Comparison of ENCODE assay signal across 14 cellular contexts in genomic region chr14:54715244-54715643, GRCh38.
A peak's percentile ranks its signal among the peaks of the same experiment; 100 is the strongest.
DNase-seq lines count a peak whose midpoint lies in the region; ATAC-seq and TF ChIP-seq lines count a peak whose summit lies in the region.
"Had no signal": no experiment of that assay in that cellular context is flagged by ENCODE, and none has a peak within 500 bp of the region (broad histone marks: within the 10 kb centered on the region; RNA-seq: fewer than 3 reads in every experiment).

No MANE protein-coding gene starts in this region.

- peaks cover 77% of the 10 kb centered on the region for H3K4me1 ChIP-seq in psoas muscle
- no peaks in the 10 kb centered on the region for H3K4me1 ChIP-seq in mucosa of descending colon (ENCODE audit: low read depth)

- in situ Hi-C loops in G401 (cut with HindIII; ENCODE audit: low sequenced_read_pairs) = no loop called here

- CTCF ChIA-PET in BJ (lab: Yijun Ruan, JAX) = no interaction called here

- H3K36me3 ChIP-seq in BJ (ENCODE audit: control insufficient read depth, insufficient read depth, low read length) (no peaks in the 10 kb centered on the region; the same call in 1 of the 2 replicates), psoas muscle (ENCODE audit: insufficient read depth in 1 of 2, low read depth in 1 of 2) (no peaks in the 10 kb centered on the region), mucosa of descending colon (ENCODE audit: low read depth) (no peaks in the 10 kb centered on the region)

- no peak for ATAC-seq in psoas muscle
- ATAC-seq in HG03095 (IDR thresholded peaks at IDR 0.05; ENCODE audit: unreplicated experiment) = no peak
- no peak for ATAC-seq in mucosa of descending colon

- intact Hi-C loops in psoas muscle (cut with DNase I) (no loop called here), mucosa of descending colon (cut with DNase I, micrococcal nuclease) (no loop called here)

- H3K27me3 ChIP-seq in BJ (ENCODE audit: control insufficient read depth, insufficient read depth, low read length) = no peaks in the 10 kb centered on the region
- H3K27me3 ChIP-seq in psoas muscle (ENCODE audit: insufficient read depth in 3 of 3, low read length in 2 of 3) = no peaks in the 10 kb centered on the region

- H3K27ac ChIP-seq in coronary artery (peak overlapping the region; percentile 53 to 61), psoas muscle (peak overlapping the region; percentile 89)
- H3K27ac ChIP-seq: PC-9 had no signal

- H3K9me3 ChIP-seq in psoas muscle (no peaks in the 10 kb centered on the region), mucosa of descending colon (no peaks in the 10 kb centered on the region)

- 48 to 62% (median 53%) methylated on average over 4 of the region's 4 CpGs for WGBS in psoas muscle, 3 donors

- DNase-seq in BJ (ENCODE audit: low read depth) (no peak), NCI-H226 (peak; percentile 38), coronary artery (ENCODE audit: low spot score) (no peak), psoas muscle (no peak), G401 (ENCODE audit: low spot score) (no peak), mucosa of descending colon (no peak), hepatic stellate cell (ENCODE audit: low spot score) (no peak)
- DNase-seq: activated CD4-positive, alpha-beta T cell treated with anti-CD3 and anti-CD28 coated beads, Interleukin-2, amount 10 ng/mL, durations not matched to agents 24 days and 14 days; CD4-positive, alpha-beta T cell; NCI-H1092; PC-9; stimulated activated CD4-positive, alpha-beta T cell treated with anti-CD3 and anti-CD28 coated beads, Interleukin-4, amount 100 ng/mL, for 1 hour; stimulated activated naive CD4-positive, alpha-beta T cell had no signal

- POLR2A ChIA-PET in BJ (lab: Charles Lee) = no interaction called here

- peak; percentile 19; the same call in 1 of the 2 replicates for TF ChIP-seq CTCF in BJ (IDR thresholded peaks at IDR 0.05; ENCODE audit: insufficient read depth, low read depth, low read length)
- TF ChIP-seq CTCF in coronary artery (IDR thresholded peaks at IDR 0.05) = no peak
- no peak for TF ChIP-seq CTCF in psoas muscle (IDR thresholded peaks at IDR 0.05)
- TF ChIP-seq CTCF in mucosa of descending colon (IDR thresholded peaks at IDR 0.05) = no peak

- H3K4me3 ChIP-seq in BJ (ENCODE audit: low read depth, low read length) = no peak overlapping the region
- no peak overlapping the region for H3K4me3 ChIP-seq in coronary artery
- no peak overlapping the region for H3K4me3 ChIP-seq in psoas muscle
- no peak overlapping the region for H3K4me3 ChIP-seq in mucosa of descending colon
- H3K4me3 ChIP-seq: PC-9 had no signal
